19 cellular contexts compared by ENCODE assay signal in genomic region chr1:150512846-150513245, GRCh38. TPM values are rescaled to one million over a fixed set of nuclear protein-coding genes. Genes with fewer than 3 reads are reported as not detected.
DNase-seq lines count a peak whose midpoint lies in the region; ATAC-seq, FAIRE-seq and TF ChIP-seq lines count a peak whose summit lies in the region.
"Had no signal": no experiment of that assay in that cellular context is flagged by ENCODE, and none has a peak within 500 bp of the region (broad histone marks: within the 10 kb centered on the region; RNA-seq: fewer than 3 reads in every experiment).

No MANE protein-coding gene starts in this region.

- no peak overlapping the region for H3K4me3 ChIP-seq in heart left ventricle
- no peak overlapping the region for H3K4me3 ChIP-seq in vagina

- intact Hi-C loops in Right ventricle myocardium superior (cut with DNase I) = no loop called here
- intact Hi-C loops in heart left ventricle (cut with DNase I) = no loop called here
- intact Hi-C loops in vagina (cut with DNase I) = no loop called here

- TF ChIP-seq CTCF in heart left ventricle (IDR thresholded peaks at IDR 0.05) (no peak), endothelial cell (IDR thresholded peaks at IDR 0.05; ENCODE audit: unreplicated experiment) (no peak), foreskin keratinocyte (conservative IDR thresholded peaks at IDR 0.05) (no peak), vagina (IDR thresholded peaks at IDR 0.05) (no peak), mesothelial cell of epicardium (IDR thresholded peaks at IDR 0.05; ENCODE audit: unreplicated experiment) (no peak)

- H3K36me3 Mint-ChIP-seq in endothelial cell (ENCODE audit: low read depth, unreplicated experiment) (peaks cover 22% of the 10 kb centered on the region), mesothelial cell of epicardium (peaks cover 9% of the 10 kb centered on the region)

- no peak for ATAC-seq in Right ventricle myocardium superior (ENCODE audit: poor library complexity)
- ATAC-seq in heart left ventricle = no peak
- no peak for ATAC-seq in foreskin keratinocyte
- ATAC-seq: Panc1 had no signal

- H3K4me1 Mint-ChIP-seq in endothelial cell (ENCODE audit: unreplicated experiment) (peaks cover 66% of the 10 kb centered on the region), mesothelial cell of epicardium (peaks cover 12% of the 10 kb centered on the region)

- no peaks in the 10 kb centered on the region for H3K9me3 Mint-ChIP-seq in endothelial cell (ENCODE audit: unreplicated experiment)
- H3K9me3 Mint-ChIP-seq in mesothelial cell of epicardium = no peaks in the 10 kb centered on the region
- H3K9me3 Mint-ChIP-seq: H9, IgD-negative memory B cell had no signal

- peaks cover 0 to 32% (median 19%) of the 10 kb centered on the region in 12 donors for H3K4me1 ChIP-seq in heart left ventricle
- peaks cover 24% of the 10 kb centered on the region for H3K4me1 ChIP-seq in foreskin keratinocyte
- peaks cover 48% of the 10 kb centered on the region for H3K4me1 ChIP-seq in vagina

- no peaks in the 10 kb centered on the region for H3K27me3 ChIP-seq in heart left ventricle
- no peaks in the 10 kb centered on the region for H3K27me3 ChIP-seq in foreskin keratinocyte
- H3K27me3 ChIP-seq in vagina = no peaks in the 10 kb centered on the region

- H3K9me3 ChIP-seq in heart left ventricle (no peaks in the 10 kb centered on the region), vagina (no peaks in the 10 kb centered on the region)

- TF ChIP-seq POLR2A in heart left ventricle (IDR thresholded peaks at IDR 0.05) (no peak), vagina (IDR thresholded peaks at IDR 0.05) (no peak), GM12891 (IDR thresholded peaks at IDR 0.05; ENCODE audit: low read depth, low read length) (no peak)

- FAIRE-seq in GM12891 (lab: Jason Lieb, UNC) = no peak

- peak; percentile 8 for DNase-seq in Right ventricle myocardium superior
- DNase-seq in heart left ventricle = no peak
- DNase-seq in endothelial cell (ENCODE audit: low spot score) = no peak
- no peak for DNase-seq in foreskin keratinocyte
- DNase-seq in vagina (ENCODE audit: extremely low spot score in 2 of 2) = no peak
- DNase-seq in mesothelial cell of epicardium (ENCODE audit: low spot score in 2 of 2, unreplicated experiment in 2 of 2) = no peak
- no peak for DNase-seq in germinal center (ENCODE audit: low spot score)
- no peak for DNase-seq in GM12891 (ENCODE audit: insufficient read length, low spot score)
- DNase-seq: DMS153, EL, H9, NCI-H1417 treated with DMSO at 0.1 percent for 48 hours, NCI-H2029, NCI-H510A had no signal

- WGBS in heart left ventricle, 4 donors = 69 to 94% (median 83%) methylated on average over 2 of the region's 2 CpGs

- H3K27ac Mint-ChIP-seq in endothelial cell (ENCODE audit: unreplicated experiment) (no peak overlapping the region), mesothelial cell of epicardium (no peak overlapping the region)

- H3K27ac ChIP-seq in heart left ventricle (no peak overlapping the region), foreskin keratinocyte (peak overlapping the region; percentile 29), vagina (peak overlapping the region; percentile 91)
- H3K27ac ChIP-seq: 22Rv1, C4-2B had no signal

- H3K27me3 Mint-ChIP-seq in endothelial cell (ENCODE audit: unreplicated experiment) = peaks cover 24% of the 10 kb centered on the region
- H3K27me3 Mint-ChIP-seq in mesothelial cell of epicardium (ENCODE audit: low read depth) = no peaks in the 10 kb centered on the region
- H3K27me3 Mint-ChIP-seq: IgD-negative memory B cell had no signal

- H3K4me3 Mint-ChIP-seq in endothelial cell (ENCODE audit: unreplicated experiment) = peak overlapping the region; percentile 88
- H3K4me3 Mint-ChIP-seq in mesothelial cell of epicardium = no peak overlapping the region
- H3K4me3 Mint-ChIP-seq: H9 had no signal

- H3K36me3 ChIP-seq in heart left ventricle (peaks cover 0 to 37% (median 3%) of the 10 kb centered on the region in 9 donors), vagina (peaks cover 0 to 6% of the 10 kb centered on the region in 2 donors)

TF ChIP-seq in GM12891, 5 proteins besides CTCF, POLR2A, EP300 and RAD21:
- TF ChIP-seq POU2F2 (IDR thresholded peaks at IDR 0.05; ENCODE audit: low read depth, low read length) = no peak
- no peak for TF ChIP-seq SPI1 (IDR thresholded peaks at IDR 0.05; ENCODE audit: low read depth, low read length)
- no peak for TF ChIP-seq PAX5 (IDR thresholded peaks at IDR 0.05; ENCODE audit: insufficient read depth, low read length, severe bottlenecking)
- TF ChIP-seq TAF1 (IDR thresholded peaks at IDR 0.05; ENCODE audit: low read depth, low read length) = no peak
- TF ChIP-seq POLR2AphosphoS5 (IDR thresholded peaks at IDR 0.05; ENCODE audit: low read depth, low read length) = no peak
TF ChIP-seq in GM12891: peak in this region for 0.

RNA-seq across cellular contexts. Expression of gene FALEC, which starts 2.7 kb away (rescaled TPM):
- total RNA-seq in Right ventricle myocardium superior (not detected), heart left ventricle (under 1 TPM in 2 of 9 donors, not detected in 7; 0.51 to 0.96 TPM), endothelial cell (ENCODE audit: unreplicated experiment) (1.2 TPM), foreskin keratinocyte (not detected in 2 replicates), vagina (not detected), mesothelial cell of epicardium (1.2 to 1.9 TPM (median 1.7 TPM) in 3 replicates)
- polyA plus RNA-seq in heart left ventricle (under 1 TPM; 0.18 to 0.46 TPM), foreskin keratinocyte (0.13 and 0.16 TPM in 2 replicates)
- polyA plus RNA-seq in GM12891 (2012; ENCODE audit: low read depth, missing spikeins) = not detected
- total RNA-seq: H9, HT-29 had no signal

RNA-seq across cellular contexts. Expression of gene ECM1, which starts 4.9 kb away (rescaled TPM):
- total RNA-seq in Right ventricle myocardium superior (16.7 TPM), heart left ventricle (10 to 100 TPM; 10.9 to 35.3 (median 15.4) TPM), endothelial cell (ENCODE audit: unreplicated experiment) (637 TPM), foreskin keratinocyte (59.5 and 73.1 TPM in 2 replicates), vagina (130 TPM), mesothelial cell of epicardium (4.9 to 5.0 TPM (median 4.9 TPM) in 3 replicates)
- polyA plus RNA-seq in heart left ventricle (10 to 100 TPM; 11.3 to 15.6 TPM), foreskin keratinocyte (87.6 and 100 TPM in 2 replicates)
- polyA plus RNA-seq in GM12891 (2012; ENCODE audit: low read depth, missing spikeins) = 0.56 TPM

RNA-seq across cellular contexts. Expression of gene TARS2, which starts 25.6 kb away (rescaled TPM):
- 28.0 TPM for total RNA-seq in Right ventricle myocardium superior
- total RNA-seq in heart left ventricle = 10 to 100 TPM; 21.9 to 46.5 (median 28.9) TPM
- polyA plus RNA-seq in heart left ventricle = 10 to 100 TPM; 23.6 to 29.0 TPM
- total RNA-seq in endothelial cell (ENCODE audit: unreplicated experiment) = 16.6 TPM
- total RNA-seq in foreskin keratinocyte = 26.2 and 27.4 TPM in 2 replicates
- 21.0 and 23.6 TPM in 2 replicates for polyA plus RNA-seq in foreskin keratinocyte
- total RNA-seq in vagina = 17.4 TPM
- 31.7 to 33.3 TPM (median 32.6 TPM) in 3 replicates for total RNA-seq in mesothelial cell of epicardium
- polyA plus RNA-seq in GM12891 (2012; ENCODE audit: low read depth, missing spikeins) = 27.7 TPM

RNA-seq across cellular contexts. Expression of gene ADAMTSL4, which starts 36.4 kb away (rescaled TPM):
- total RNA-seq in Right ventricle myocardium superior = 64.4 TPM
- 10 to 100 TPM; 19.2 to 69.0 (median 40.9) TPM for total RNA-seq in heart left ventricle
- polyA plus RNA-seq in heart left ventricle = 10 to 100 TPM; 41.1 to 61.7 TPM
- 0.36 TPM for total RNA-seq in endothelial cell (ENCODE audit: unreplicated experiment)
- 0.65 and 1.6 TPM in 2 replicates for total RNA-seq in foreskin keratinocyte
- 1.3 and 2.1 TPM in 2 replicates for polyA plus RNA-seq in foreskin keratinocyte
- 64.6 TPM for total RNA-seq in vagina
- 16.1 to 18.0 TPM (median 16.6 TPM) in 3 replicates for total RNA-seq in mesothelial cell of epicardium
- 0.06 TPM for polyA plus RNA-seq in GM12891 (2012; ENCODE audit: low read depth, missing spikeins)
- total RNA-seq: HT-29 had no signal

Comparison
In these comparisons a context has a peak if more than half of its experiments do, and no peak if none do; other contexts are left out.
1. H3K27ac ChIP-seq: peak in foreskin keratinocyte (single experiment) and vagina (single experiment); none in heart left ventricle (0 of 12).